In genomic region chr7:36630112-36630650, GRCh38 we compare ENCODE assay signal across 12 cellular contexts.
"Had no signal": no experiment of that assay in that cellular context is flagged by ENCODE, and none has a peak within 500 bp of the region (broad histone marks: within the 10 kb centered on the region; RNA-seq: fewer than 3 reads in every experiment).

No MANE protein-coding gene starts in this region.

- H3K4me3 Mint-ChIP-seq: activated naive CD4-positive, alpha-beta T cell treated with anti-CD3 and anti-CD28 coated beads, Interleukin-2, amount 10 ng/mL, durations not matched to agents 7 days and 5 days; activated T-helper 17 cell treated with anti-CD3 and anti-CD28 coated beads, Interleukin-2, amount 50 U/mL, for 72 hours; naive thymus-derived CD4-positive, alpha-beta T cell had no signal

- H3K36me3 Mint-ChIP-seq: activated naive CD4-positive, alpha-beta T cell treated with anti-CD3 and anti-CD28 coated beads, Interleukin-2, amount 10 ng/mL, durations not matched to agents 7 days and 5 days had no signal

- H3K27me3 Mint-ChIP-seq: activated T-helper 17 cell treated with anti-CD3 and anti-CD28 coated beads, Interleukin-2, amount 50 U/mL, for 72 hours; naive thymus-derived CD4-positive, alpha-beta T cell had no signal

- ATAC-seq: activated T-helper 17 cell treated with anti-CD3 and anti-CD28 coated beads, Interleukin-2, amount 50 U/mL, for 72 hours; mucosa of descending colon; naive thymus-derived CD4-positive, alpha-beta T cell; upper lobe of right lung had no signal

- H3K27ac Mint-ChIP-seq: activated naive CD4-positive, alpha-beta T cell treated with anti-CD3 and anti-CD28 coated beads, Interleukin-2, amount 10 ng/mL, durations not matched to agents 7 days and 5 days; activated T-helper 17 cell treated with anti-CD3 and anti-CD28 coated beads, Interleukin-2, amount 50 U/mL, for 72 hours had no signal

- H3K9me3 Mint-ChIP-seq: activated naive CD4-positive, alpha-beta T cell treated with anti-CD3 and anti-CD28 coated beads, Interleukin-2, amount 10 ng/mL, durations not matched to agents 7 days and 5 days; activated T-helper 17 cell treated with anti-CD3 and anti-CD28 coated beads, Interleukin-2, amount 50 U/mL, for 72 hours; naive thymus-derived CD4-positive, alpha-beta T cell had no signal

- DNase-seq: activated CD4-positive, CD25-positive, alpha-beta regulatory T cell treated with anti-CD3 and anti-CD28 coated beads, Interleukin-2, amount 50 U/mL, for 72 hours; activated naive CD4-positive, alpha-beta T cell treated with anti-CD3 and anti-CD28 coated beads, Interleukin-2, amount 10 ng/mL, durations not matched to agents 7 days and 5 days; erythroblast; islet precursor cell; left ventricle myocardium inferior; mucosa of descending colon; naive thymus-derived CD4-positive, alpha-beta T cell; sigmoid colon; stimulated activated CD4-positive, alpha-beta T cell treated with anti-CD3 and anti-CD28 coated beads, Interleukin-1b, Interleukin-23, amount 100 ng/mL, for 48 hours; T1000; upper lobe of right lung had no signal

- H3K4me1 Mint-ChIP-seq: activated T-helper 17 cell treated with anti-CD3 and anti-CD28 coated beads, Interleukin-2, amount 50 U/mL, for 72 hours had no signal
